In genomic region chr5:143758750-143759149, GRCh38 we compare ENCODE assay signal across 12 cellular contexts. TPM values are rescaled to one million over a fixed set of nuclear protein-coding genes. Genes with fewer than 3 reads are reported as not detected.
DNase-seq lines count a peak whose midpoint lies in the region; ATAC-seq lines count a peak whose summit lies in the region.
"Had no signal": no experiment of that assay in that cellular context is flagged by ENCODE, and none has a peak within 500 bp of the region (broad histone marks: within the 10 kb centered on the region; RNA-seq: fewer than 3 reads in every experiment).

No MANE protein-coding gene starts in this region.

- ATAC-seq in GM18867 (IDR thresholded peaks at IDR 0.05; ENCODE audit: unreplicated experiment) (peak; percentile 71), GM21576 (IDR thresholded peaks at IDR 0.05; ENCODE audit: unreplicated experiment) (peak; percentile 63), HG03378 (IDR thresholded peaks at IDR 0.05; ENCODE audit: unreplicated experiment) (peak; percentile 76), left ventricle myocardium superior (peak; percentile 88)

- H3K9me3 Mint-ChIP-seq in activated T-helper 1 cell treated with anti-CD3 and anti-CD28 coated beads, Interleukin-12 subunit alpha, Interleukin-12 subunit beta, Interleukin-2, Interleukin-4 antibody, amounts not matched to agents 30 ng/mL and 10 ng/mL and 1 ng/mL, durations not matched to agents 14 hours and 24 hours and 36 hours: no peaks in the 10 kb centered on the region
- H3K9me3 Mint-ChIP-seq: activated naive CD8-positive, alpha-beta T cell treated with anti-CD3 and anti-CD28 coated beads, Interleukin-2, amount 10 ng/mL, durations not matched to agents 7 days and 5 days had no signal

- H3K36me3 Mint-ChIP-seq in activated T-helper 1 cell treated with anti-CD3 and anti-CD28 coated beads, Interleukin-12 subunit alpha, Interleukin-12 subunit beta, Interleukin-2, Interleukin-4 antibody, amounts not matched to agents 30 ng/mL and 10 ng/mL and 1 ng/mL, durations not matched to agents 14 hours and 24 hours and 36 hours (ENCODE audit: low read depth): no peaks in the 10 kb centered on the region
- H3K36me3 Mint-ChIP-seq: activated naive CD8-positive, alpha-beta T cell treated with anti-CD3 and anti-CD28 coated beads, Interleukin-2, amount 10 ng/mL, durations not matched to agents 7 days and 5 days had no signal

- no peak overlapping the region for H3K27ac Mint-ChIP-seq in activated T-helper 1 cell treated with anti-CD3 and anti-CD28 coated beads, Interleukin-12 subunit alpha, Interleukin-12 subunit beta, Interleukin-2, Interleukin-4 antibody, amounts not matched to agents 30 ng/mL and 10 ng/mL and 1 ng/mL, durations not matched to agents 14 hours and 24 hours and 36 hours
- H3K27ac Mint-ChIP-seq: activated naive CD8-positive, alpha-beta T cell treated with anti-CD3 and anti-CD28 coated beads, Interleukin-2, amount 10 ng/mL, durations not matched to agents 7 days and 5 days had no signal

- no peak overlapping the region for H3K4me3 Mint-ChIP-seq in activated T-helper 1 cell treated with anti-CD3 and anti-CD28 coated beads, Interleukin-12 subunit alpha, Interleukin-12 subunit beta, Interleukin-2, Interleukin-4 antibody, amounts not matched to agents 30 ng/mL and 10 ng/mL and 1 ng/mL, durations not matched to agents 14 hours and 24 hours and 36 hours
- H3K4me3 Mint-ChIP-seq: activated naive CD8-positive, alpha-beta T cell treated with anti-CD3 and anti-CD28 coated beads, Interleukin-2, amount 10 ng/mL, durations not matched to agents 7 days and 5 days had no signal

- H3K27me3 Mint-ChIP-seq in activated T-helper 1 cell treated with anti-CD3 and anti-CD28 coated beads, Interleukin-12 subunit alpha, Interleukin-12 subunit beta, Interleukin-2, Interleukin-4 antibody, amounts not matched to agents 30 ng/mL and 10 ng/mL and 1 ng/mL, durations not matched to agents 14 hours and 24 hours and 36 hours (ENCODE audit: insufficient read depth): peaks cover 2% of the 10 kb centered on the region

- H3K4me1 Mint-ChIP-seq in activated T-helper 1 cell treated with anti-CD3 and anti-CD28 coated beads, Interleukin-12 subunit alpha, Interleukin-12 subunit beta, Interleukin-2, Interleukin-4 antibody, amounts not matched to agents 30 ng/mL and 10 ng/mL and 1 ng/mL, durations not matched to agents 14 hours and 24 hours and 36 hours (ENCODE audit: low read depth): peaks cover 11% of the 10 kb centered on the region
- H3K4me1 Mint-ChIP-seq: activated naive CD8-positive, alpha-beta T cell treated with anti-CD3 and anti-CD28 coated beads, Interleukin-2, amount 10 ng/mL, durations not matched to agents 7 days and 5 days had no signal

- DNase-seq in left ventricle myocardium superior: no peak
- no peak for DNase-seq in NCI-H2196 treated with DMSO at 0.1 percent for 48 hours (lab: John Stamatoyannopoulos, UW; ENCODE audit: unreplicated experiment)
- no peak for DNase-seq in NCI-H1436 treated with DMSO at 0.1 percent for 48 hours (lab: John Stamatoyannopoulos, UW)
- no peak for DNase-seq in activated T-helper 1 cell treated with anti-CD3 and anti-CD28 coated beads, Interleukin-12 subunit alpha, Interleukin-12 subunit beta, Interleukin-2, Interleukin-4 antibody, amounts not matched to agents 30 ng/mL and 10 ng/mL and 1 ng/mL, durations not matched to agents 14 hours and 24 hours and 36 hours (ENCODE audit: low spot score)
- DNase-seq in NCI-H2171 (lab: John Stamatoyannopoulos, UW): no peak
- DNase-seq: activated naive CD8-positive, alpha-beta T cell treated with anti-CD3 and anti-CD28 coated beads, Interleukin-2, amount 10 ng/mL, durations not matched to agents 7 days and 5 days; NCI-H748 treated with DMSO at 0.1 percent for 48 hours had no signal

- intact Hi-C loops in left ventricle myocardium superior (cut with micrococcal nuclease): no loop called here
- intact Hi-C loops in activated T-helper 1 cell treated with anti-CD3 and anti-CD28 coated beads, Interleukin-12 subunit alpha, Interleukin-12 subunit beta, Interleukin-2, Interleukin-4 antibody, amounts not matched to agents 30 ng/mL and 10 ng/mL and 1 ng/mL, durations not matched to agents 14 hours and 24 hours and 36 hours (cut with micrococcal nuclease): no loop called here

RNA-seq across cellular contexts. Expression of gene HMHB1, which starts 53.2 kb away (rescaled TPM):
- total RNA-seq in left ventricle myocardium superior: not detected
- 0.69 and 0.83 TPM in 2 replicates for total RNA-seq in activated T-helper 1 cell treated with anti-CD3 and anti-CD28 coated beads, Interleukin-12 subunit alpha, Interleukin-12 subunit beta, Interleukin-2, Interleukin-4 antibody, amounts not matched to agents 30 ng/mL and 10 ng/mL and 1 ng/mL, durations not matched to agents 14 hours and 24 hours and 36 hours
- total RNA-seq: activated naive CD8-positive, alpha-beta T cell treated with anti-CD3 and anti-CD28 coated beads, Interleukin-2, amount 10 ng/mL, durations not matched to agents 7 days and 5 days; lung; smooth muscle cell had no signal
